ENCODE assay signal across 1 cellular context in the genomic region with DNA sequence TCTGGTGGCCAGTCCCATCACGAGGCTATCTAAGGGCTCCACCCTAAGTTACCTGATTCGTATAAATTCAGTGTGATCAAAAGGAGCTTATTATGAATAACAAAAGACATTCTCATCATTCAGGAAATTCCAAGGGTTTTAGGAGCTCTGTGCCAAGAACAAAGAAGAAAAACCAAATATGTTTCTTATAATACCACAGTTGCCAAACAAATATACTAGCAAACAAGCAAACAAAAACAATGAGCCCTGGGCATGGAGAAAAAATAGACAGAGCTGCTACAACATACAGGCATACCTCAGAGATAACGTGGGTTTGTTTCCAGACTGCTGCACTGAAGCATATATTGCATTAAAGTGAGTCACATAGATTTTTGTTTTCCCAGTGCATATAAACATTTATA.
A peak's percentile ranks its signal among the peaks of the same experiment; 100 is the strongest.
TF ChIP-seq lines count a peak whose summit lies in the region.

No MANE protein-coding gene starts in this region.

TF ChIP-seq in H1, 55 proteins besides CTCF, POLR2A, EP300 and RAD21:
- TF ChIP-seq CTBP2 (IDR thresholded peaks at IDR 0.05; ENCODE audit: borderline replicate concordance, insufficient read depth, insufficient read length, low read length) (no peak), KDM1A (IDR thresholded peaks at IDR 0.05; ENCODE audit: borderline replicate concordance, low read length) (no peak), RFX5 (IDR thresholded peaks at IDR 0.05; ENCODE audit: borderline replicate concordance, low read depth, low read length) (no peak), PHF8 (conservative IDR thresholded peaks at IDR 0.05; ENCODE audit: low read depth, low read length) (no peak), TAF7 (optimal IDR thresholded peaks at IDR 0.05; ENCODE audit: borderline replicate concordance, low read depth, low read length) (no peak), YY1 (IDR thresholded peaks at IDR 0.05; ENCODE audit: low read depth, low read length) (no peak), CEBPB (IDR thresholded peaks at IDR 0.05; ENCODE audit: low read depth, low read length) (no peak), RXRA (IDR thresholded peaks at IDR 0.05; ENCODE audit: insufficient read depth, low read depth, low read length) (no peak), TBP (IDR thresholded peaks at IDR 0.05; ENCODE audit: low read depth, low read length) (no peak), KDM5A (IDR thresholded peaks at IDR 0.05; ENCODE audit: low read length) (no peak), GABPA (IDR thresholded peaks at IDR 0.05; ENCODE audit: borderline replicate concordance, insufficient read depth, low read length) (no peak), POU5F1 (IDR thresholded peaks at IDR 0.05; ENCODE audit: low read depth, low read length) (peak; percentile 23; the same call in 1 of the 2 replicates), HDAC6 (IDR thresholded peaks at IDR 0.05; ENCODE audit: low read depth, low read length) (no peak), JUN (IDR thresholded peaks at IDR 0.05; ENCODE audit: low read depth, low read length) (no peak), SIRT6 (IDR thresholded peaks at IDR 0.05; ENCODE audit: low read length) (no peak), TEAD4 (IDR thresholded peaks at IDR 0.05; ENCODE audit: low read depth, low read length) (peak; percentile 54; the same call in 1 of the 2 replicates), NRF1 (IDR thresholded peaks at IDR 0.05; ENCODE audit: low read depth, low read length) (no peak)
